ENCODE assay signal across 16 cellular contexts in genomic region chr22:46625843-46626349, GRCh38.
"Had no signal": no experiment of that assay in that cellular context is flagged by ENCODE, and none has a peak within 500 bp of the region (broad histone marks: within the 10 kb centered on the region; RNA-seq: fewer than 3 reads in every experiment).

No MANE protein-coding gene starts in this region.

- H3K27me3 ChIP-seq: cardiac muscle cell, testis had no signal

- H3K36me3 ChIP-seq: cardiac muscle cell, prostate gland had no signal

- H3K4me3 ChIP-seq: cardiac muscle cell, lower lobe of right lung, prostate gland, testis had no signal

- H3K27ac Mint-ChIP-seq: activated CD8-positive, alpha-beta T cell treated with anti-CD3 and anti-CD28 coated beads for 36 hours; stimulated activated naive CD8-positive, alpha-beta T cell treated with anti-CD3 and anti-CD28 coated beads, Interleukin-15, Interleukin-2, amounts not matched to agents 100 ng/mL and 50 ng/mL, for 24 hours; T-cell had no signal

- H3K27ac ChIP-seq: cardiac muscle cell, lower lobe of right lung, testis, WERI-Rb-1 had no signal

- H3K9me3 Mint-ChIP-seq: activated CD8-positive, alpha-beta T cell treated with anti-CD3 and anti-CD28 coated beads for 36 hours; naive B cell; stimulated activated naive CD8-positive, alpha-beta T cell treated with anti-CD3 and anti-CD28 coated beads, Interleukin-15, Interleukin-2, amounts not matched to agents 100 ng/mL and 50 ng/mL, for 24 hours; T-cell had no signal

- ATAC-seq: activated CD8-positive, alpha-beta T cell treated with anti-CD3 and anti-CD28 coated beads for 36 hours; lower lobe of right lung; sciatic nerve; T-cell had no signal

- H3K36me3 Mint-ChIP-seq: naive B cell had no signal

- H3K4me1 ChIP-seq: prostate gland, testis had no signal

- H3K4me3 Mint-ChIP-seq: activated CD8-positive, alpha-beta T cell treated with anti-CD3 and anti-CD28 coated beads for 36 hours; stimulated activated naive CD8-positive, alpha-beta T cell treated with anti-CD3 and anti-CD28 coated beads, Interleukin-15, Interleukin-2, amounts not matched to agents 100 ng/mL and 50 ng/mL, for 24 hours; T-cell had no signal

- DNase-seq: activated CD4-positive, alpha-beta T cell treated with anti-CD3 and anti-CD28 coated beads for 4 hours; activated CD8-positive, alpha-beta memory T cell treated with anti-CD3 and anti-CD28 coated beads, Interleukin-2, amount 50 U/mL, for 48 hours; activated CD8-positive, alpha-beta T cell treated with anti-CD3 and anti-CD28 coated beads for 36 hours; activated naive CD4-positive, alpha-beta T cell; kidney glomerular epithelial cell; lower lobe of right lung; naive B cell; occipital lobe; stimulated activated CD4-positive, alpha-beta T cell treated with anti-CD3 and anti-CD28 coated beads, Interleukin-2, amount 100 ng/mL, for 24 hours; T-cell; testis; WERI-Rb-1 had no signal

- H3K27me3 Mint-ChIP-seq: activated CD8-positive, alpha-beta T cell treated with anti-CD3 and anti-CD28 coated beads for 36 hours; naive B cell; stimulated activated naive CD8-positive, alpha-beta T cell treated with anti-CD3 and anti-CD28 coated beads, Interleukin-15, Interleukin-2, amounts not matched to agents 100 ng/mL and 50 ng/mL, for 24 hours; T-cell had no signal

- H3K9me3 ChIP-seq: lower lobe of right lung, prostate gland, testis had no signal
